Comparison of ENCODE assay signal across 8 cellular contexts in genomic region chr3:48759991-48760540, GRCh38. TPM values are rescaled to one million over a fixed set of nuclear protein-coding genes. Genes with fewer than 3 reads are reported as not detected.
DNase-seq lines count a peak whose midpoint lies in the region; ATAC-seq, FAIRE-seq and TF ChIP-seq lines count a peak whose summit lies in the region.
"Not testable (repeated sequence)": the region's sequence is repeated elsewhere in the genome, so short reads cannot be mapped to it uniquely, and the experiment has no call there.

No MANE protein-coding gene starts in this region.

- 97% methylated on average over 5 of the region's 5 CpGs for WGBS in hepatocyte (ENCODE audit: low lambda C conversion rate, missing lambda C conversion rate)
- no CpG with 5 or more reads among the region's 5 CpGs for WGBS in trophoblast cell (ENCODE audit: extremely low coverage, insufficient coverage, insufficient read length)

- H3K79me2 ChIP-seq in astrocyte (ENCODE audit: insufficient read depth, low read length); hepatocyte; trophoblast cell (ENCODE audit: control insufficient read depth, insufficient read depth, low read length, poor library complexity): not testable (repeated sequence)

- not testable (repeated sequence) for H3K4me1 Mint-ChIP-seq in T-helper 17 cell; stimulated activated naive B cell treated with anti-CD40 and anti-IgM and Interleukin-4, amounts not matched to agents 10 μg/mL and 1 μg/mL and 100 μg/mL, for 72 hours
- peaks cover 14% of the 10 kb centered on the region for H3K4me1 Mint-ChIP-seq in astrocyte (ENCODE audit: low read depth, unreplicated experiment)
- peaks cover 15% of the 10 kb centered on the region for H3K4me1 Mint-ChIP-seq in chondrocyte (ENCODE audit: low read depth)

- not testable (repeated sequence) for H3K14ac ChIP-seq in trophoblast cell (ENCODE audit: low read length)

- not testable (repeated sequence) for ATAC-seq in T-helper 17 cell; stimulated activated naive B cell treated with anti-CD40 and anti-IgM and Interleukin-4, amounts not matched to agents 10 μg/mL and 1 μg/mL and 100 μg/mL, for 72 hours (replicated peaks)

- not testable (repeated sequence) for DNase-seq in T-helper 17 cell; astrocyte (ENCODE audit: low read depth); chondrocyte (ENCODE audit: low spot score); hepatocyte (ENCODE audit: low spot score); stimulated activated naive B cell treated with anti-CD40 and anti-IgM and Interleukin-4, amounts not matched to agents 10 μg/mL and 1 μg/mL and 100 μg/mL, for 72 hours
- peak; percentile 86 to 92 for DNase-seq in trophoblast cell

- not testable (repeated sequence) for H3K9me3 ChIP-seq in T-helper 17 cell (ENCODE audit: control insufficient read depth, low read length, poor library complexity, severe bottlenecking); astrocyte (ENCODE audit: insufficient read depth, low read depth, low read length); hepatocyte (ENCODE audit: low read depth); trophoblast cell (ENCODE audit: insufficient read depth, low read depth, low read length)

- H3K9ac ChIP-seq in astrocyte (ENCODE audit: low read length); trophoblast cell (ENCODE audit: low read length): not testable (repeated sequence)

- FAIRE-seq in astrocyte (lab: Jason Lieb, UNC): not testable (repeated sequence)

- H3K4me1 ChIP-seq in astrocyte (ENCODE audit: insufficient read depth, low read length); hepatocyte (ENCODE audit: insufficient read depth); trophoblast cell (ENCODE audit: control insufficient read depth in 1 of 2, insufficient read depth in 2 of 2, low read length in 2 of 2): not testable (repeated sequence)

- not testable (repeated sequence) for H3K18ac ChIP-seq in trophoblast cell (ENCODE audit: low read length)

- not testable (repeated sequence) for H2BK12ac ChIP-seq in trophoblast cell (ENCODE audit: low read length)

- not testable (repeated sequence) for H4K91ac ChIP-seq in trophoblast cell (ENCODE audit: low read depth, low read length)

- H2AK5ac ChIP-seq in trophoblast cell (ENCODE audit: low read length): not testable (repeated sequence)

- not testable (repeated sequence) for H4K12ac ChIP-seq in trophoblast cell (ENCODE audit: low read depth, low read length)

- H3K23ac ChIP-seq in trophoblast cell (ENCODE audit: low read length): not testable (repeated sequence)

- TF ChIP-seq CTCF in 22Rv1 (IDR thresholded peaks at IDR 0.05); VCaP (conservative IDR thresholded peaks at IDR 0.05); astrocyte (IDR thresholded peaks at IDR 0.05; ENCODE audit: insufficient read depth, low read depth, low read length); chondrocyte (IDR thresholded peaks at IDR 0.05); hepatocyte (IDR thresholded peaks at IDR 0.05; ENCODE audit: poor library complexity): not testable (repeated sequence)

- H3K4me3 ChIP-seq in astrocyte (ENCODE audit: insufficient read depth, low read depth, low read length); hepatocyte; trophoblast cell (ENCODE audit: low read depth, low read length): not testable (repeated sequence)

- H3K27me3 ChIP-seq in astrocyte (ENCODE audit: insufficient read depth, low read length); hepatocyte; trophoblast cell (ENCODE audit: insufficient read depth, low read length): not testable (repeated sequence)

- H3K9me2 ChIP-seq in hepatocyte (replicated peaks; ENCODE audit: insufficient read depth): not testable (repeated sequence)

- H3K4me2 ChIP-seq in astrocyte (ENCODE audit: low read length); hepatocyte; trophoblast cell (ENCODE audit: low read length): not testable (repeated sequence)

- H2AFZ ChIP-seq in astrocyte (ENCODE audit: low read depth, low read length); hepatocyte; trophoblast cell (ENCODE audit: insufficient read depth, low read length, poor library complexity): not testable (repeated sequence)

- H3K4me3 Mint-ChIP-seq in T-helper 17 cell; astrocyte (ENCODE audit: unreplicated experiment); chondrocyte (ENCODE audit: unreplicated experiment); stimulated activated naive B cell treated with anti-CD40 and anti-IgM and Interleukin-4, amounts not matched to agents 10 μg/mL and 1 μg/mL and 100 μg/mL, for 72 hours: not testable (repeated sequence)

- not testable (repeated sequence) for H3K9me3 Mint-ChIP-seq in astrocyte (ENCODE audit: unreplicated experiment); chondrocyte (ENCODE audit: low read depth); stimulated activated naive B cell treated with anti-CD40 and anti-IgM and Interleukin-4, amounts not matched to agents 10 μg/mL and 1 μg/mL and 100 μg/mL, for 72 hours

- H2BK120ac ChIP-seq in trophoblast cell (ENCODE audit: insufficient read depth, low read length, poor library complexity): not testable (repeated sequence)

- H3K36me3 Mint-ChIP-seq in T-helper 17 cell (ENCODE audit: low read depth): not testable (repeated sequence)
- H3K36me3 Mint-ChIP-seq in astrocyte (ENCODE audit: low read depth, unreplicated experiment): peaks cover 12% of the 10 kb centered on the region
- peaks cover 21% of the 10 kb centered on the region for H3K36me3 Mint-ChIP-seq in chondrocyte (ENCODE audit: low read depth)
- H3K36me3 Mint-ChIP-seq in stimulated activated naive B cell treated with anti-CD40 and anti-IgM and Interleukin-4, amounts not matched to agents 10 μg/mL and 1 μg/mL and 100 μg/mL, for 72 hours: peaks cover 22 to 31% of the 10 kb centered on the region in 2 donors

- H3K27ac ChIP-seq in 22Rv1 (peak overlapping the region; percentile 23; the same call in 1 of the 2 replicates), VCaP (peak overlapping the region; percentile 23; the same call in 1 of the 2 replicates), hepatocyte (peak overlapping the region; percentile 21)
- H3K27ac ChIP-seq in astrocyte (ENCODE audit: low read depth, low read length); trophoblast cell (ENCODE audit: low read depth, low read length): not testable (repeated sequence)

- H4K20me1 ChIP-seq in astrocyte (ENCODE audit: insufficient read depth, low read length); hepatocyte (ENCODE audit: insufficient read depth, poor library complexity, severe bottlenecking): not testable (repeated sequence)

- H3K79me1 ChIP-seq in trophoblast cell (ENCODE audit: low read length): not testable (repeated sequence)

- not testable (repeated sequence) for H3K4ac ChIP-seq in trophoblast cell (ENCODE audit: low read depth, low read length)

- peaks cover 18% of the 10 kb centered on the region for H3K36me3 ChIP-seq in astrocyte (ENCODE audit: insufficient read depth, low read length)
- not testable (repeated sequence) for H3K36me3 ChIP-seq in hepatocyte (replicated peaks; ENCODE audit: insufficient read depth, low read depth); trophoblast cell (ENCODE audit: control insufficient read depth in 1 of 2, insufficient read depth in 2 of 2, low read length in 2 of 2)

- H3K27ac Mint-ChIP-seq in T-helper 17 cell (peak overlapping the region; percentile 21), astrocyte (ENCODE audit: unreplicated experiment) (peak overlapping the region; percentile 7), chondrocyte (ENCODE audit: unreplicated experiment) (peak overlapping the region; percentile 8)
- H3K27ac Mint-ChIP-seq in stimulated activated naive B cell treated with anti-CD40 and anti-IgM and Interleukin-4, amounts not matched to agents 10 μg/mL and 1 μg/mL and 100 μg/mL, for 72 hours: peak overlapping the region; percentile 14

- H3K27me3 Mint-ChIP-seq in T-helper 17 cell; astrocyte (ENCODE audit: low read depth, unreplicated experiment); chondrocyte (ENCODE audit: low read depth); stimulated activated naive B cell treated with anti-CD40 and anti-IgM and Interleukin-4, amounts not matched to agents 10 μg/mL and 1 μg/mL and 100 μg/mL, for 72 hours: not testable (repeated sequence)

- H2BK5ac ChIP-seq in trophoblast cell (ENCODE audit: low read depth, low read length, poor library complexity): not testable (repeated sequence)

- H4K8ac ChIP-seq in trophoblast cell (ENCODE audit: low read depth, low read length): not testable (repeated sequence)

RNA-seq across cellular contexts. Expression of gene IP6K2, which starts 43.0 kb away (rescaled TPM):
- total RNA-seq in T-helper 17 cell (100 to 1,000 TPM in 1 of 2 donors, 10 to 100 TPM in 1; 93.7 to 116 TPM), astrocyte (92.9 and 104 TPM in 2 replicates), chondrocyte (68.8 to 109 TPM (median 72.3 TPM) in 3 replicates), hepatocyte (99.3 and 112 TPM in 2 replicates)
- 155 and 169 TPM in 2 replicates for polyA plus RNA-seq in hepatocyte
- 117 and 119 TPM in 2 replicates for polyA plus RNA-seq in trophoblast cell (2013)
